Comparison of ENCODE assay signal across 8 cellular contexts in genomic region chr5:88141695-88141979, GRCh38.
DNase-seq lines count a peak whose midpoint lies in the region; ATAC-seq, FAIRE-seq and TF ChIP-seq lines count a peak whose summit lies in the region.

No MANE protein-coding gene starts in this region.

- H2AFZ ChIP-seq in endothelial cell of umbilical vein (ENCODE audit: low read depth, low read length) (no peak overlapping the region), parathyroid adenoma (peak overlapping the region; percentile 57)

- CTCF ChIA-PET in endothelial cell of umbilical vein (lab: Charles Lee), result interaction anchor here (1.2 kb wide), 2 partner anchors 534 to 538 kb away, joined by 4 to 7 read pairs; no protein-coding TSS in a partner anchor

- H3K9me1 ChIP-seq in endothelial cell of umbilical vein (replicated peaks; ENCODE audit: control insufficient read depth, extremely low read depth, insufficient read depth, low read length), result no peaks in the 10 kb centered on the region

- no peak for DNase-seq in BE2C
- DNase-seq in NB4 (ENCODE audit: low read depth), result no peak
- DNase-seq in endothelial cell of umbilical vein (ENCODE audit: low read depth, low spot score), result no peak
- no peak for DNase-seq in HUDEP-2 (lab: John Stamatoyannopoulos, UW; ENCODE audit: unreplicated experiment in 76 of 76)

- H3K9me3 ChIP-seq in BE2C, result no peaks in the 10 kb centered on the region
- no peaks in the 10 kb centered on the region for H3K9me3 ChIP-seq in endothelial cell of umbilical vein (replicated peaks; ENCODE audit: control insufficient read depth, insufficient read depth, low read length)
- no peaks in the 10 kb centered on the region for H3K9me3 ChIP-seq in parathyroid adenoma (ENCODE audit: control insufficient read depth, low read length)

- no peak for TF ChIP-seq POLR2A in NB4 (IDR thresholded peaks at IDR 0.05; ENCODE audit: extremely low read depth, insufficient read length)
- no peak for TF ChIP-seq POLR2A in endothelial cell of umbilical vein (IDR thresholded peaks at IDR 0.05; ENCODE audit: low read depth, low read length)

- H3K79me2 ChIP-seq in endothelial cell of umbilical vein (ENCODE audit: control insufficient read depth, insufficient read depth, low read length) (no peaks in the 10 kb centered on the region), parathyroid adenoma (no peaks in the 10 kb centered on the region)

- no peaks in the 10 kb centered on the region for H3K36me3 ChIP-seq in BE2C
- H3K36me3 ChIP-seq in endothelial cell of umbilical vein (ENCODE audit: control insufficient read depth in 2 of 2, extremely low read depth in 1 of 2, insufficient read depth in 2 of 2, low read length in 2 of 2), result no peaks in the 10 kb centered on the region
- H3K36me3 ChIP-seq in parathyroid adenoma (ENCODE audit: control insufficient read depth, insufficient read depth, low read length), result no peaks in the 10 kb centered on the region

- H3K27ac ChIP-seq in endothelial cell of umbilical vein (ENCODE audit: insufficient read depth, low read depth, low read length) (no peak overlapping the region), parathyroid adenoma (no peak overlapping the region)

- POLR2A ChIA-PET in endothelial cell of umbilical vein (lab: Charles Lee), result no interaction called here

- ATAC-seq in GM18867 (IDR thresholded peaks at IDR 0.05; ENCODE audit: unreplicated experiment), result no peak
- no peak for ATAC-seq in HG03095 (IDR thresholded peaks at IDR 0.05; ENCODE audit: unreplicated experiment)
- ATAC-seq in GM21723 (IDR thresholded peaks at IDR 0.05; ENCODE audit: unreplicated experiment), result no peak

- H3K4me1 ChIP-seq in BE2C, result peaks cover 7% of the 10 kb centered on the region
- H3K4me1 ChIP-seq in endothelial cell of umbilical vein (ENCODE audit: control insufficient read depth, extremely low read depth, insufficient read depth, low read length), result peaks cover 12% of the 10 kb centered on the region
- H3K4me1 ChIP-seq in parathyroid adenoma, result peaks cover 11% of the 10 kb centered on the region

- no peak overlapping the region for H3K9ac ChIP-seq in endothelial cell of umbilical vein (replicated peaks; ENCODE audit: extremely low read depth, insufficient read depth, low read length)
- H3K9ac ChIP-seq in parathyroid adenoma, result no peak overlapping the region

- TF ChIP-seq CTCF in BE2C (IDR thresholded peaks at IDR 0.05; ENCODE audit: low read depth, low read length) (no peak), NB4 (IDR thresholded peaks at IDR 0.05; ENCODE audit: low read depth, low read length) (no peak), endothelial cell of umbilical vein (IDR thresholded peaks at IDR 0.05; ENCODE audit: extremely low read depth in 1 of 2, insufficient read depth in 1 of 2, low read depth in 1 of 2, low read length in 2 of 2) (no peak), parathyroid adenoma (IDR thresholded peaks at IDR 0.05) (no peak)

- intact Hi-C loops in endothelial cell of umbilical vein (cut with micrococcal nuclease), result loop anchor here (1.0 to 5.0 kb wide), 4 partner anchors 126 to 550 kb away; partner anchors contain the start of gene TMEM161B

- FAIRE-seq in endothelial cell of umbilical vein (lab: Jason Lieb, UNC), result no peak

- no TSS peak for BruUV-seq in endothelial cell of umbilical vein (replicated peaks; lab: Mats Ljungman, UMichigan)

- H3K4me2 ChIP-seq in endothelial cell of umbilical vein (ENCODE audit: insufficient read depth, low read length) (peak overlapping the region; percentile 26), parathyroid adenoma (ENCODE audit: low read length) (no peak overlapping the region)

- H3K27me3 ChIP-seq in BE2C, result peaks cover 84% of the 10 kb centered on the region
- peaks cover 61 to 83% of the 10 kb centered on the region in 2 experiments for H3K27me3 ChIP-seq in endothelial cell of umbilical vein (ENCODE audit: control insufficient read depth in 2 of 2, insufficient read depth in 2 of 2, low read length in 2 of 2)
- peaks cover 16% of the 10 kb centered on the region for H3K27me3 ChIP-seq in parathyroid adenoma (ENCODE audit: control insufficient read depth, insufficient read depth, low read length)

- H3K4me3 ChIP-seq in BE2C (ENCODE audit: low read depth, low read length), result peak overlapping the region; percentile 48
- peak overlapping the region; percentile 59 for H3K4me3 ChIP-seq in NB4 (ENCODE audit: low read depth, low read length)
- no peak overlapping the region for H3K4me3 ChIP-seq in endothelial cell of umbilical vein (replicated peaks in 1 of 3; ENCODE audit: insufficient read depth in 1 of 3, low read depth in 1 of 3, low read length in 3 of 3)
- peak overlapping the region; percentile 17 for H3K4me3 ChIP-seq in parathyroid adenoma (ENCODE audit: low read depth, low read length)

- H4K20me1 ChIP-seq in endothelial cell of umbilical vein (replicated peaks; ENCODE audit: control insufficient read depth, extremely low read depth, insufficient read depth, low read length), result no peaks in the 10 kb centered on the region

- dilution Hi-C loops in endothelial cell of umbilical vein (cut with MboI; ENCODE audit: extremely low pct_ligation_motif_present, low sequenced_read_pairs), result loop anchor here (25.0 kb wide), 1 partner anchor 546 kb away; no protein-coding TSS in a partner anchor

TF ChIP-seq in endothelial cell of umbilical vein, 7 proteins besides CTCF, POLR2A, EP300 and RAD21:
- TF ChIP-seq MAX (IDR thresholded peaks at IDR 0.05; ENCODE audit: insufficient read depth, insufficient read length) (no peak), MYC (IDR thresholded peaks at IDR 0.05; ENCODE audit: low read depth, low read length) (no peak), FOS (IDR thresholded peaks at IDR 0.05; ENCODE audit: borderline replicate concordance, insufficient read depth, low read length) (no peak), POLR2AphosphoS5 (IDR thresholded peaks at IDR 0.05; ENCODE audit: insufficient read depth, low read depth, low read length) (no peak), JUN (IDR thresholded peaks at IDR 0.05; ENCODE audit: borderline replicate concordance, insufficient read depth, insufficient read length, low read depth) (no peak), EZH2 (IDR thresholded peaks at IDR 0.05; ENCODE audit: borderline replicate concordance, low read depth, low read length, severe bottlenecking) (no peak), GATA2 (IDR thresholded peaks at IDR 0.05; ENCODE audit: insufficient read depth, insufficient read length, low read depth, low read length) (no peak)

Comparison
In these comparisons a context has a peak if more than half of its experiments do, and no peak if none do; other contexts are left out.
1. H3K4me3 ChIP-seq: peak in BE2C (single experiment), NB4 (single experiment) and parathyroid adenoma (single experiment); none in endothelial cell of umbilical vein (0 of 3).